In genomic region chr7:67251986-67252558, GRCh38 we compare ENCODE assay signal across 17 cellular contexts.
"Had no signal": no experiment of that assay in that cellular context is flagged by ENCODE, and none has a peak within 500 bp of the region (broad histone marks: within the 10 kb centered on the region; RNA-seq: fewer than 3 reads in every experiment).

No MANE protein-coding gene starts in this region.

- H3K4me3 ChIP-seq: gastroesophageal sphincter, left lung, suprapubic skin had no signal

- H3K27me3 ChIP-seq: gastroesophageal sphincter, left lung, suprapubic skin had no signal

- H3K4me3 Mint-ChIP-seq: activated CD8-positive, alpha-beta T cell treated with anti-CD3 and anti-CD28 coated beads for 36 hours; activated naive CD8-positive, alpha-beta T cell treated with anti-CD3 and anti-CD28 coated beads, Interleukin-2, amount 10 ng/mL, durations not matched to agents 7 days and 5 days; stimulated activated naive CD8-positive, alpha-beta T cell treated with anti-CD3 and anti-CD28 coated beads, Interleukin-15, Interleukin-2, amounts not matched to agents 100 ng/mL and 50 ng/mL, for 24 hours; T-helper 17 cell; WTC11 had no signal

- H3K4me1 Mint-ChIP-seq: activated naive CD8-positive, alpha-beta T cell treated with anti-CD3 and anti-CD28 coated beads, Interleukin-2, amount 10 ng/mL, durations not matched to agents 7 days and 5 days; naive B cell; T-helper 17 cell had no signal

- H3K36me3 ChIP-seq: left lung had no signal

- H3K27ac Mint-ChIP-seq: activated CD8-positive, alpha-beta T cell treated with anti-CD3 and anti-CD28 coated beads for 36 hours; activated naive CD8-positive, alpha-beta T cell treated with anti-CD3 and anti-CD28 coated beads, Interleukin-2, amount 10 ng/mL, durations not matched to agents 7 days and 5 days; stimulated activated naive CD8-positive, alpha-beta T cell treated with anti-CD3 and anti-CD28 coated beads, Interleukin-15, Interleukin-2, amounts not matched to agents 100 ng/mL and 50 ng/mL, for 24 hours; T-helper 17 cell; WTC11 had no signal

- H3K9me3 ChIP-seq: suprapubic skin had no signal

- H3K27me3 Mint-ChIP-seq: activated CD8-positive, alpha-beta T cell treated with anti-CD3 and anti-CD28 coated beads for 36 hours; activated naive CD8-positive, alpha-beta T cell treated with anti-CD3 and anti-CD28 coated beads, Interleukin-2, amount 10 ng/mL, durations not matched to agents 7 days and 5 days; naive B cell; stimulated activated naive CD8-positive, alpha-beta T cell treated with anti-CD3 and anti-CD28 coated beads, Interleukin-15, Interleukin-2, amounts not matched to agents 100 ng/mL and 50 ng/mL, for 24 hours; T-helper 17 cell had no signal

- H3K27ac ChIP-seq: gastroesophageal sphincter, left lung, suprapubic skin had no signal

- H3K4me1 ChIP-seq: gastroesophageal sphincter, left lung, suprapubic skin had no signal

- DNase-seq: activated CD4-positive, alpha-beta T cell treated with anti-CD3 and anti-CD28 coated beads for 4 hours; activated CD8-positive, alpha-beta T cell treated with anti-CD3 and anti-CD28 coated beads for 36 hours; activated naive CD4-positive, alpha-beta T cell; activated naive CD8-positive, alpha-beta T cell treated with anti-CD3 and anti-CD28 coated beads, Interleukin-2, amount 10 ng/mL, durations not matched to agents 7 days and 5 days; aorta; kidney; left lung; mammary epithelial cell; naive B cell; nucleus accumbens; posterior cingulate gyrus; T-helper 17 cell; trophoblast cell had no signal

- ATAC-seq: activated CD8-positive, alpha-beta T cell treated with anti-CD3 and anti-CD28 coated beads for 36 hours; gastroesophageal sphincter; left lung; T-helper 17 cell; WTC11 had no signal
